8 cellular contexts compared by ENCODE assay signal in genomic region chr19:32971012-32971595, GRCh38.
DNase-seq lines count a peak whose midpoint lies in the region; ATAC-seq and TF ChIP-seq lines count a peak whose summit lies in the region.

No MANE protein-coding gene starts in this region.

- H3K4me3 ChIP-seq in astrocyte of the cerebellum (ENCODE audit: low read depth, low read length): peak overlapping the region; percentile 64

- H3K4me1 Mint-ChIP-seq in stimulated activated naive CD8-positive, alpha-beta T cell treated with anti-CD3 and anti-CD28 coated beads, Interleukin-15, Interleukin-2, amounts not matched to agents 100 ng/mL and 50 ng/mL, for 24 hours (ENCODE audit: low read depth): peaks cover 25% of the 10 kb centered on the region
- peaks cover 14% of the 10 kb centered on the region for H3K4me1 Mint-ChIP-seq in memory B cell

- no peak for TF ChIP-seq CTCF in astrocyte of the cerebellum (IDR thresholded peaks at IDR 0.05; ENCODE audit: low read depth, low read length, missing control alignments)

- H3K36me3 Mint-ChIP-seq in stimulated activated naive CD8-positive, alpha-beta T cell treated with anti-CD3 and anti-CD28 coated beads, Interleukin-15, Interleukin-2, amounts not matched to agents 100 ng/mL and 50 ng/mL, for 24 hours (ENCODE audit: low read depth): peaks cover 12% of the 10 kb centered on the region
- H3K36me3 Mint-ChIP-seq in memory B cell: peaks cover 7% of the 10 kb centered on the region

- peak overlapping the region; percentile 91 for H3K27ac Mint-ChIP-seq in stimulated activated naive CD8-positive, alpha-beta T cell treated with anti-CD3 and anti-CD28 coated beads, Interleukin-15, Interleukin-2, amounts not matched to agents 100 ng/mL and 50 ng/mL, for 24 hours
- peak overlapping the region; percentile 8 for H3K27ac Mint-ChIP-seq in memory B cell

- ATAC-seq in stimulated activated naive CD8-positive, alpha-beta T cell treated with anti-CD3 and anti-CD28 coated beads, Interleukin-15, Interleukin-2, amounts not matched to agents 100 U/mL and 50 U/mL, for 24 hours: no peak
- ATAC-seq in memory B cell (ENCODE audit: low read depth) (no peak), HG02884 (IDR thresholded peaks at IDR 0.05; ENCODE audit: unreplicated experiment) (no peak)

- no peaks in the 10 kb centered on the region for H3K27me3 Mint-ChIP-seq in stimulated activated naive CD8-positive, alpha-beta T cell treated with anti-CD3 and anti-CD28 coated beads, Interleukin-15, Interleukin-2, amounts not matched to agents 100 ng/mL and 50 ng/mL, for 24 hours
- no peaks in the 10 kb centered on the region for H3K27me3 Mint-ChIP-seq in memory B cell

- DNase-seq in stimulated activated naive CD8-positive, alpha-beta T cell treated with anti-CD3 and anti-CD28 coated beads, Interleukin-15, Interleukin-2, amounts not matched to agents 100 U/mL and 50 U/mL, for 24 hours: no peak
- DNase-seq in astrocyte of the cerebellum (ENCODE audit: low read depth) (no peak), memory B cell (ENCODE audit: low spot score in 2 of 2) (no peak), anterior cingulate cortex (lab: John Stamatoyannopoulos, UW) (no peak), islet precursor cell (no peak)
- no peak for DNase-seq in stimulated activated CD4-positive, alpha-beta T cell treated with anti-CD3 and anti-CD28 coated beads, Interleukin-15, amount 100 ng/mL, for 24 hours

- H3K9me3 Mint-ChIP-seq in stimulated activated naive CD8-positive, alpha-beta T cell treated with anti-CD3 and anti-CD28 coated beads, Interleukin-15, Interleukin-2, amounts not matched to agents 100 ng/mL and 50 ng/mL, for 24 hours: no peaks in the 10 kb centered on the region
- H3K9me3 Mint-ChIP-seq in memory B cell: no peaks in the 10 kb centered on the region

- peak overlapping the region; percentile 99 for H3K4me3 Mint-ChIP-seq in stimulated activated naive CD8-positive, alpha-beta T cell treated with anti-CD3 and anti-CD28 coated beads, Interleukin-15, Interleukin-2, amounts not matched to agents 100 ng/mL and 50 ng/mL, for 24 hours
- peak overlapping the region; percentile 98 for H3K4me3 Mint-ChIP-seq in memory B cell

- in situ Hi-C loops in astrocyte of the cerebellum (cut with HindIII; ENCODE audit: low sequenced_read_pairs): no loop called here
